In genomic region chr16:68374961-68375660, GRCh38 we compare ENCODE assay signal across 27 cellular contexts.
DNase-seq lines count a peak whose midpoint lies in the region; ATAC-seq and TF ChIP-seq lines count a peak whose summit lies in the region.
"Had no signal": no experiment of that assay in that cellular context is flagged by ENCODE, and none has a peak within 500 bp of the region (broad histone marks: within the 10 kb centered on the region; RNA-seq: fewer than 3 reads in every experiment).

No MANE protein-coding gene starts in this region.

- H3K9ac ChIP-seq in DND-41 (ENCODE audit: low read depth, low read length) (peak overlapping the region; percentile 5; the same call in 1 of the 2 replicates), neural progenitor cell (no peak overlapping the region)

- H3K27ac Mint-ChIP-seq in neural progenitor cell: peak overlapping the region; percentile 81
- H3K27ac Mint-ChIP-seq in T-cell: no peak overlapping the region
- H3K27ac Mint-ChIP-seq: activated CD8-positive, alpha-beta T cell treated with anti-CD3 and anti-CD28 coated beads, Interleukin-2, amount 10 ng/mL, durations not matched to agents 7 days and 5 days; activated naive CD8-positive, alpha-beta T cell; CD8-positive, alpha-beta T cell; HFFc6 had no signal

- H3K36me3 ChIP-seq in DND-41 (ENCODE audit: insufficient read depth, low read length) (peaks cover 6% of the 10 kb centered on the region; the same call in 1 of the 2 replicates), HEK293 (ENCODE audit: control insufficient read depth in 2 of 2, insufficient read depth in 1 of 2, low read length in 2 of 2) (no peaks in the 10 kb centered on the region), neural progenitor cell (no peaks in the 10 kb centered on the region)
- H3K36me3 ChIP-seq: ascending aorta, BE2C, thyroid gland had no signal

- no peak for TF ChIP-seq CTCF in DND-41 (IDR thresholded peaks at IDR 0.05; ENCODE audit: borderline replicate concordance, extremely low read depth, low read length, poor library complexity, severe bottlenecking)
- peak; percentile 33; the same call in 1 of the 2 replicates for TF ChIP-seq CTCF in HEK293 (tag by site-specific recombination; IDR thresholded peaks at IDR 0.05)
- no peak for TF ChIP-seq CTCF in neural progenitor cell (IDR thresholded peaks at IDR 0.05)

- POLR2A ChIA-PET in HEK293 (lab: Yijun Ruan, JAX): no interaction called here
- POLR2A ChIA-PET in T-cell (lab: Charles Lee): no interaction called here

- H3K79me2 ChIP-seq in DND-41 (ENCODE audit: insufficient read depth, low read length) (peaks cover 60% of the 10 kb centered on the region), neural progenitor cell (ENCODE audit: low read depth) (no peaks in the 10 kb centered on the region)

- H3K36me3 Mint-ChIP-seq in neural progenitor cell: no peaks in the 10 kb centered on the region
- H3K36me3 Mint-ChIP-seq in T-cell: no peaks in the 10 kb centered on the region
- H3K36me3 Mint-ChIP-seq: activated naive CD8-positive, alpha-beta T cell; CD8-positive, alpha-beta T cell had no signal

- H3K4me1 Mint-ChIP-seq in neural progenitor cell (peaks cover 48% of the 10 kb centered on the region), T-cell (peaks cover 27 to 31% (median 28%) of the 10 kb centered on the region in 3 donors)

- DNase-seq in DND-41 (no peak), neural progenitor cell (ENCODE audit: low spot score) (peak; percentile 35), T-cell (no peak)
- DNase-seq in activated effector memory CD4-positive, alpha-beta T cell treated with anti-CD3 and anti-CD28 coated beads, Interleukin-2, amount 50 U/mL, for 16 hours: no peak
- DNase-seq: activated CD8-positive, alpha-beta T cell treated with anti-CD3 and anti-CD28 coated beads, Interleukin-2, amount 10 ng/mL, durations not matched to agents 7 days and 5 days; activated effector memory CD4-positive, alpha-beta T cell treated with Interleukin-2 at 50 U/mL for 16 hours; BE2C; CD8-positive, alpha-beta T cell; cortex of kidney; DMS153; effector memory CD8-positive, alpha-beta T cell; erythroblast; HFFc6; mesenchymal stem cell; NCI-H1048; NCI-H446 treated with DMSO at 0.1 percent for 48 hours; stimulated activated CD4-positive, alpha-beta T cell treated with anti-CD3 and anti-CD28 coated beads, Interleukin-1b, Interleukin-23, amount 100 ng/mL, for 48 hours; stimulated activated CD8-positive, alpha-beta memory T cell treated with anti-CD3 and anti-CD28 coated beads, Interleukin-4, amount 100 ng/mL, for 48 hours; thyroid gland had no signal

- H2AFZ ChIP-seq in DND-41 (ENCODE audit: low read depth, low read length): no peak overlapping the region
- no peak overlapping the region for H2AFZ ChIP-seq in neural progenitor cell (replicated peaks)

- H4K20me1 ChIP-seq in DND-41 (ENCODE audit: insufficient read depth, low read length): 0 out of 2 replicates have a peak, but pooled peaks cover 2% of the 10 kb centered on the region
- no peaks in the 10 kb centered on the region for H4K20me1 ChIP-seq in neural progenitor cell (ENCODE audit: low read depth)

- H3K27me3 ChIP-seq in DND-41 (ENCODE audit: insufficient read depth, low read length, poor library complexity) (no peaks in the 10 kb centered on the region), neural progenitor cell (no peaks in the 10 kb centered on the region)
- H3K27me3 ChIP-seq: ascending aorta, BE2C, thyroid gland had no signal

- no peak overlapping the region for H3K4me3 Mint-ChIP-seq in neural progenitor cell
- H3K4me3 Mint-ChIP-seq in T-cell: no peak overlapping the region
- H3K4me3 Mint-ChIP-seq: activated CD8-positive, alpha-beta T cell treated with anti-CD3 and anti-CD28 coated beads, Interleukin-2, amount 10 ng/mL, durations not matched to agents 7 days and 5 days; activated naive CD8-positive, alpha-beta T cell; CD8-positive, alpha-beta T cell; effector memory CD8-positive, alpha-beta T cell; HFFc6; neural crest cell had no signal

- H3K4me2 ChIP-seq in DND-41 (ENCODE audit: insufficient read depth, low read length) (no peak overlapping the region), neural progenitor cell (peak overlapping the region; percentile 17)

- CTCF ChIA-PET in HEK293 (lab: Yijun Ruan, JAX) (interaction anchor here (0.5 to 1.6 kb wide), 3 partner anchors 9 to 1191 kb away, joined by 4 to 7 read pairs (median 4); no protein-coding TSS in a partner anchor), T-cell (lab: Charles Lee) (no interaction called here)

- H3K27me3 Mint-ChIP-seq in neural progenitor cell (ENCODE audit: insufficient read depth, low read depth): peaks cover 4% of the 10 kb centered on the region
- H3K27me3 Mint-ChIP-seq in T-cell: no peaks in the 10 kb centered on the region
- H3K27me3 Mint-ChIP-seq: activated naive CD8-positive, alpha-beta T cell; effector memory CD8-positive, alpha-beta T cell had no signal

- peak overlapping the region; percentile 98 for H3K27ac ChIP-seq in DND-41 (ENCODE audit: low read length)
- no peak overlapping the region for H3K27ac ChIP-seq in HEK293 (ENCODE audit: extremely low read depth, low read depth, low read length)
- peak overlapping the region; percentile 34 for H3K27ac ChIP-seq in angular gyrus (ENCODE audit: low read depth, low read length)
- H3K27ac ChIP-seq in neural progenitor cell: no peak overlapping the region
- H3K27ac ChIP-seq: ascending aorta, thyroid gland had no signal

- H3F3A ChIP-seq in neural progenitor cell (ENCODE audit: low read depth): peaks cover 16% of the 10 kb centered on the region

- no peaks in the 10 kb centered on the region for H3K9me3 Mint-ChIP-seq in neural progenitor cell
- no peaks in the 10 kb centered on the region for H3K9me3 Mint-ChIP-seq in T-cell
- H3K9me3 Mint-ChIP-seq: CD8-positive, alpha-beta T cell; effector memory CD8-positive, alpha-beta T cell; HFFc6; neural crest cell had no signal

- ATAC-seq in DND-41 (ENCODE audit: insufficient read depth, low read depth) (no peak), HG03565 (IDR thresholded peaks at IDR 0.05; ENCODE audit: unreplicated experiment) (no peak), T-cell (replicated peaks in 1 of 4) (no peak)
- ATAC-seq: activated CD8-positive, alpha-beta T cell treated with anti-CD3 and anti-CD28 coated beads, Interleukin-2, amount 10 ng/mL, durations not matched to agents 7 days and 5 days; CD8-positive, alpha-beta T cell; effector memory CD8-positive, alpha-beta T cell; left lobe of liver; right cardiac atrium had no signal

- H3K9me3 ChIP-seq in DND-41 (ENCODE audit: insufficient read depth, low read length, severe bottlenecking) (no peaks in the 10 kb centered on the region), HEK293 (ENCODE audit: control insufficient read depth, insufficient read depth, low read depth, low read length) (no peaks in the 10 kb centered on the region), neural progenitor cell (ENCODE audit: low read depth) (no peaks in the 10 kb centered on the region)
- H3K9me3 ChIP-seq: ascending aorta, BE2C, thyroid gland had no signal

- H3K4me3 ChIP-seq in DND-41 (ENCODE audit: low read depth in 1 of 2, low read length in 2 of 2) (no peak overlapping the region), HEK293 (ENCODE audit: low read depth, low read length) (no peak overlapping the region), neural progenitor cell (no peak overlapping the region)
- H3K4me3 ChIP-seq: ascending aorta, thyroid gland had no signal

- H3K4me1 ChIP-seq in DND-41 (ENCODE audit: insufficient read depth, low read length): peaks cover 92% of the 10 kb centered on the region
- H3K4me1 ChIP-seq in HEK293 (ENCODE audit: control insufficient read depth, insufficient read depth, low read length): no peaks in the 10 kb centered on the region
- peaks cover 16% of the 10 kb centered on the region for H3K4me1 ChIP-seq in neural progenitor cell
- H3K4me1 ChIP-seq: ascending aorta had no signal

TF ChIP-seq in HEK293, 187 proteins besides CTCF, POLR2A, EP300 and RAD21 (continues in another document):
- TF ChIP-seq ZSCAN23 (tag by site-specific recombination; IDR thresholded peaks at IDR 0.05) (no peak), ZNF121 (tag by site-specific recombination; IDR thresholded peaks at IDR 0.05) (no peak), ZNF76 (tag by site-specific recombination; IDR thresholded peaks at IDR 0.05; ENCODE audit: borderline replicate concordance, low read depth) (no peak), ZBTB1 (tag by site-specific recombination; IDR thresholded peaks at IDR 0.05) (no peak), ZNF510 (tag by site-specific recombination; IDR thresholded peaks at IDR 0.05; ENCODE audit: insufficient replicate concordance) (no peak), ZNF354C (tag by site-specific recombination; IDR thresholded peaks at IDR 0.05; ENCODE audit: borderline replicate concordance, low read depth) (no peak), REPIN1 (tag by site-specific recombination; IDR thresholded peaks at IDR 0.05; ENCODE audit: low read depth) (no peak), ZNF513 (tag by site-specific recombination; IDR thresholded peaks at IDR 0.05) (no peak)
- TF ChIP-seq, protein P1, sequence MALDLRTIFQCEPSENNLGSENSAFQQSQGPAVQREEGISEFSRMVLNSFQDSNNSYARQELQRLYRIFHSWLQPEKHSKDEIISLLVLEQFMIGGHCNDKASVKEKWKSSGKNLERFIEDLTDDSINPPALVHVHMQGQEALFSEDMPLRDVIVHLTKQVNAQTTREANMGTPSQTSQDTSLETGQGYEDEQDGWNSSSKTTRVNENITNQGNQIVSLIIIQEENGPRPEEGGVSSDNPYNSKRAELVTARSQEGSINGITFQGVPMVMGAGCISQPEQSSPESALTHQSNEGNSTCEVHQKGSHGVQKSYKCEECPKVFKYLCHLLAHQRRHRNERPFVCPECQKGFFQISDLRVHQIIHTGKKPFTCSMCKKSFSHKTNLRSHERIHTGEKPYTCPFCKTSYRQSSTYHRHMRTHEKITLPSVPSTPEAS (tag by site-specific recombination; IDR thresholded peaks at IDR 0.05): no peak

Comparison
In these comparisons a context has a peak if more than half of its experiments do, and no peak if none do; other contexts are left out.
1. H3K27ac ChIP-seq: peak in DND-41 (single experiment) and angular gyrus (single experiment); none in HEK293 (single experiment) and neural progenitor cell (single experiment).